ENCODE assay signal across 8 cellular contexts in the genomic region with DNA sequence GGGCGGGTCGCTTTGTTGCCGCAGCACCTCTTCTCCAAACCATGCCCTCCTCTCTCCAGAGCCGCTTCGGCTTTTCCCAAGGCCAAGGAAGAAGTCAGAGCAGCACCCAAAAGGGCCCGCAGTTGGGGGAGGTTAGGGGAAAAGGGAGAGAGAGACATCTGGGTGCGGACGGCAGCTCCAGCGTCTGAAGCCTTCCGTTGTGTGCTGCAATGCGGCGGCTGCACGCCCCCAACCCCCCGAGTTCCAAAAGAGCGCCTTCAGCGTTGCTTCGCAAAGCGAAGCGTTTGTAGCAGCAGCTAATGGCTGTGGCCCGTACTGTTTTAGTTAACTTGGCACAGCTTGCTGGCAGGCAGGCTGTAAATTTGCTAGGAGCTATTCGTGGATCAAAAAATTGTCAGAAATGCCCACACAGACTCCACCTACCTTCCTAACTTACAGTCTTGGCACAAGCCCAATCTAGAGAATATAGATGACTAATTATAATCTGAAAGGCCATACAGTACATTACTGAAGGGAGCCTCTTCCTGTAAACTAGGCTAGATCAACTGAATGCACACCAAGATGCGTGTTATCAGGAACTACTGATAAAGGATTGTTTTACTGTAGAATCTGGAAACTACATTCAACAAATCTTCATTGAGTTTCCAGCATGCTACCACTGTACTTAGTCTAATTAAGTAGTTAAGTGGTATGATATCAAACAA. TPM values are rescaled to one million over a fixed set of nuclear protein-coding genes. Genes with fewer than 3 reads are reported as not detected.
DNase-seq lines count a peak whose midpoint lies in the region; ATAC-seq and TF ChIP-seq lines count a peak whose summit lies in the region.

No MANE protein-coding gene starts in this region.

- H3K27ac ChIP-seq in dorsolateral prefrontal cortex (peak overlapping the region; percentile 80 to 100 (median 97)), right lobe of liver (peak overlapping the region; percentile 88 to 96 (median 95))

- DNase-seq in DMS53 treated with DMSO at 0.1 percent for 48 hours (lab: John Stamatoyannopoulos, UW; ENCODE audit: unreplicated experiment) (peak; percentile 64), NCI-H345 treated with DMSO at 0.1 percent for 48 hours (lab: John Stamatoyannopoulos, UW; ENCODE audit: unreplicated experiment) (peak; percentile 15), dorsolateral prefrontal cortex (peak in 8 of 10 donors; percentile 26 to 64 (median 43)), right lobe of liver (peak; percentile 38 to 65 (median 59))
- DNase-seq in activated CD4-positive, alpha-beta T cell treated with anti-CD3 and anti-CD28 coated beads, Interleukin-2, amount 50 U/mL, for 1 hour, result peak; percentile 43
- DNase-seq in stimulated activated CD4-positive, alpha-beta T cell treated with anti-CD3 and anti-CD28 coated beads, Interleukin-4, amount 100 ng/mL, for 4 hours, result peak; percentile 32 to 42

- ATAC-seq in HG02642 (IDR thresholded peaks at IDR 0.05; ENCODE audit: poor library complexity, unreplicated experiment) (peak; percentile 6), right lobe of liver (peak; percentile 11 to 37 (median 16)), HG02763 (IDR thresholded peaks at IDR 0.05; ENCODE audit: unreplicated experiment) (no peak)

- H3K9me3 ChIP-seq in right lobe of liver, result no peaks in the 10 kb centered on the region

- under 1% methylated on average over 19 of the region's 22 CpGs for WGBS in right lobe of liver (ENCODE audit: insufficient coverage, low coverage, low lambda C conversion rate, missing lambda C conversion rate)

- no peaks in the 10 kb centered on the region for H3K36me3 ChIP-seq in right lobe of liver

- TF ChIP-seq CTCF in dorsolateral prefrontal cortex (IDR thresholded peaks at IDR 0.05 in 54 of 56, conservative IDR thresholded peaks at IDR 0.05 in 2 of 56; ENCODE audit: low read depth in 1 of 56, partially characterized antibody in 56 of 56) (peak in 2 of 56 donors; percentile 1 to 4), right lobe of liver (IDR thresholded peaks at IDR 0.05) (no peak)

- H3K27me3 ChIP-seq in dorsolateral prefrontal cortex (no peaks in the 10 kb centered on the region), right lobe of liver (no peaks in the 10 kb centered on the region)

- H3K4me1 ChIP-seq in right lobe of liver, result peaks cover 0 to 29% (median 3%) of the 10 kb centered on the region in 4 donors

- peak overlapping the region; percentile 51 to 98 (median 77) for H3K4me3 ChIP-seq in dorsolateral prefrontal cortex
- H3K4me3 ChIP-seq in right lobe of liver, result peak overlapping the region; percentile 45 to 76 (median 76)

- TF ChIP-seq POLR2A in right lobe of liver (IDR thresholded peaks at IDR 0.05), result no peak

- intact Hi-C loops in dorsolateral prefrontal cortex (cut with DNase I), result loop anchor here (1.0 to 5.0 kb wide), 3 partner anchors 51 to 170 kb away; a partner anchor contains a TSS
- intact Hi-C loops in right lobe of liver (cut with DNase I), result no loop called here

RNA-seq across cellular contexts. Expression of a gene that starts 1.1 kb away (rescaled TPM):
- 10 to 100 TPM; 29.1 to 48.6 (median 40.9) TPM for total RNA-seq in dorsolateral prefrontal cortex
- 10 to 100 TPM in 4 of 6 experiments, 1 to 10 TPM in 2; 7.0 to 14.5 (median 10.5) TPM for total RNA-seq in right lobe of liver

Comparison
In these comparisons a context has a peak if more than half of its experiments do, and no peak if none do; other contexts are left out.
1. intact Hi-C loops: an anchor here in dorsolateral prefrontal cortex (1.0 to 5.0 kb wide); none called in right lobe of liver.